Comparison of ENCODE assay signal across 16 cellular contexts in the genomic region with DNA sequence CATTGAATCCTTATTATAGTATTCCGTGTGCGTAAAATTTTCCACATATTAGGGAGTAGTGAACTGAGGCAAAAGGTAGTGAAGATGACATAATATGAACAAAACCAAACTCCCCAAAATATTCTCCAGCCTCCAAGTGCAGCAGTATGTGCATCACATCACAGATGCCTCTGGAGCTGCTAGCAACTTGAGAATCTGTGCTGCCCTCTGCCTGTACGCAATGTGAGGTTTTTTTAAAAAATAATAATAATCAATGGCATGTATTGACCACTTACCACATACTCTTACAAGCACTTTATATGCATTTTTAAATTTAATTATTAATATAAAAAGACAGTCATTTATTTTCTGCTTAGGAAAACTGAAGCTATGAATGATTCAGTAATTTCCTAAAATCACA.
DNase-seq lines count a peak whose midpoint lies in the region; ATAC-seq and TF ChIP-seq lines count a peak whose summit lies in the region.
"Had no signal": no experiment of that assay in that cellular context is flagged by ENCODE, and none has a peak within 500 bp of the region (broad histone marks: within the 10 kb centered on the region; RNA-seq: fewer than 3 reads in every experiment).

No MANE protein-coding gene starts in this region.

- ATAC-seq in SK-N-SH treated with all-trans-retinoic acid at 6 μM for 48 hours (peak; percentile 73), GM21737 (IDR thresholded peaks at IDR 0.05; ENCODE audit: unreplicated experiment) (no peak)
- ATAC-seq: stimulated activated memory B cell treated with anti-CD40 and anti-IgM and Interleukin-4, amounts not matched to agents 10 μg/mL and 1 μg/mL and 100 μg/mL, for 72 hours had no signal

- DNase-seq in NCI-H82 (lab: John Stamatoyannopoulos, UW) = peak; percentile 27
- no peak for DNase-seq in NCI-H82 treated with DMSO at 0.1 percent for 48 hours (lab: John Stamatoyannopoulos, UW; ENCODE audit: unreplicated experiment)
- peak; percentile 27 for DNase-seq in fibroblast of mammary gland (ENCODE audit: low read depth)
- peak; percentile 14 for DNase-seq in pons (ENCODE audit: low spot score)
- no peak for DNase-seq in NCI-H2107 treated with DMSO at 0.1 percent for 48 hours (lab: John Stamatoyannopoulos, UW; ENCODE audit: unreplicated experiment)
- no peak for DNase-seq in D341Med (ENCODE audit: low spot score)
- DNase-seq: activated naive CD4-positive, alpha-beta T cell; esophagus squamous epithelium; Kasumi-1; psoas muscle; stimulated activated CD4-positive, alpha-beta T cell treated with anti-CD3 and anti-CD28 coated beads, Interleukin-2, amount 100 ng/mL, for 24 hours; T-helper 9 cell had no signal

- no peak overlapping the region for H3K4me3 ChIP-seq in fibroblast of mammary gland (ENCODE audit: control insufficient read depth, low read depth, low read length)
- H3K4me3 ChIP-seq: esophagus squamous epithelium, psoas muscle, vagina had no signal

- peak; percentile 30 for TF ChIP-seq CTCF in fibroblast of mammary gland (conservative IDR thresholded peaks at IDR 0.05; ENCODE audit: control insufficient read depth, insufficient read depth, low read depth, low read length)

TF ChIP-seq in SK-N-SH treated with all-trans-retinoic acid at 6 μM for 48 hours, 23 proteins besides CTCF, POLR2A, EP300 and RAD21:
- TF ChIP-seq BACH2 (CRISPR knock-in tag; IDR thresholded peaks at IDR 0.05; ENCODE audit: borderline replicate concordance) (no peak), ISL1 (CRISPR knock-in tag; IDR thresholded peaks at IDR 0.05) (no peak), TOX (CRISPR knock-in tag; IDR thresholded peaks at IDR 0.05; ENCODE audit: borderline replicate concordance) (no peak), ZFP30 (CRISPR knock-in tag; IDR thresholded peaks at IDR 0.05) (no peak), ARNTL (CRISPR knock-in tag; IDR thresholded peaks at IDR 0.05; ENCODE audit: borderline replicate concordance, low read depth) (no peak), CSDC2 (CRISPR knock-in tag; IDR thresholded peaks at IDR 0.05) (no peak)
- TF ChIP-seq, protein P1, sequence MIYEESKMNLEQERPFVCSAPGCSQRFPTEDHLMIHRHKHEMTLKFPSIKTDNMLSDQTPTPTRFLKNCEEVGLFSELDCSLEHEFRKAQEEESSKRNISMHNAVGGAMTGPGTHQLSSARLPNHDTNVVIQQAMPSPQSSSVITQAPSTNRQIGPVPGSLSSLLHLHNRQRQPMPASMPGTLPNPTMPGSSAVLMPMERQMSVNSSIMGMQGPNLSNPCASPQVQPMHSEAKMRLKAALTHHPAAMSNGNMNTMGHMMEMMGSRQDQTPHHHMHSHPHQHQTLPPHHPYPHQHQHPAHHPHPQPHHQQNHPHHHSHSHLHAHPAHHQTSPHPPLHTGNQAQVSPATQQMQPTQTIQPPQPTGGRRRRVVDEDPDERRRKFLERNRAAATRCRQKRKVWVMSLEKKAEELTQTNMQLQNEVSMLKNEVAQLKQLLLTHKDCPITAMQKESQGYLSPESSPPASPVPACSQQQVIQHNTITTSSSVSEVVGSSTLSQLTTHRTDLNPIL (CRISPR knock-in tag; IDR thresholded peaks at IDR 0.05; ENCODE audit: low read depth) = no peak

Comparison
In these comparisons a context has a peak if more than half of its experiments do, and no peak if none do; other contexts are left out.
1. DNase-seq: peak in NCI-H82 (single experiment), fibroblast of mammary gland (single experiment) and pons (single experiment); none in NCI-H82 treated with DMSO at 0.1 percent for 48 hours (single experiment), NCI-H2107 treated with DMSO at 0.1 percent for 48 hours (single experiment) and D341Med (single experiment).